21 cellular contexts compared by ENCODE assay signal in the genomic region with DNA sequence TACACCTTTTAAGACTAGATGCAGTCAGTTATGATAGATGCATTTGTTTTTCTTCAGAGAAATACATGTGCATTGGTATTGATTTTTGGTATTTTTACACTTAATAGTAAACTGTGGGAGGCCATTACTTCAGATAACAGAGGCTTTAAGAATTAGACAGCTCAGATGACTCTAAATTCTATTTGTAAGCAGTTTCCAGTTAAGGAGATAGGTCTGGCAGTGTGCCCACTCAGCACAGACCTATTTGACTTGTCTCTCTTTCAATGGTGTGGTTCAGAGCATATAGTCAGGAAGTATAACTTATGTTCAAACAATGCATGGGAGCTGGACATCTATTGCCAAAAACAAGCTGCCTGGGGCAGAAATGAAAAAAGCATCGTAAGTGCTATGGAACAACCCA.
DNase-seq lines count a peak whose midpoint lies in the region; FAIRE-seq and TF ChIP-seq lines count a peak whose summit lies in the region.
"Had no signal": no experiment of that assay in that cellular context is flagged by ENCODE, and none has a peak within 500 bp of the region (broad histone marks: within the 10 kb centered on the region; RNA-seq: fewer than 3 reads in every experiment).

No MANE protein-coding gene starts in this region.

- H3K4me3 ChIP-seq in epithelial cell of esophagus (ENCODE audit: low read length) = no peak overlapping the region
- H3K4me3 ChIP-seq: heart right ventricle had no signal

- DNase-seq in DMS153 (lab: John Stamatoyannopoulos, UW) = peak; percentile 64
- peak; percentile 52 for DNase-seq in NCI-H1048 (lab: John Stamatoyannopoulos, UW)
- peak; percentile 81 for DNase-seq in NCI-H748 (lab: John Stamatoyannopoulos, UW; ENCODE audit: unreplicated experiment)
- DNase-seq in epithelial cell of esophagus (ENCODE audit: low read depth) = peak; percentile 19
- DNase-seq in RKO (ENCODE audit: low spot score) = no peak
- no peak for DNase-seq in T1000 (lab: John Stamatoyannopoulos, UW)
- DNase-seq in GM12891 (ENCODE audit: insufficient read length, low spot score) = no peak
- DNase-seq in hypothalamus (lab: John Stamatoyannopoulos, UW) = no peak
- DNase-seq: activated CD4-positive, CD25-positive, alpha-beta regulatory T cell treated with anti-CD3 and anti-CD28 coated beads, Interleukin-2, amount 50 U/mL, for 72 hours; caudate nucleus; CD4-positive, alpha-beta memory T cell; effector CD4-positive, alpha-beta T cell; naive thymus-derived CD8-positive, alpha-beta T cell; stimulated activated CD4-positive, alpha-beta T cell treated with anti-CD3 and anti-CD28 coated beads, Interleukin-2, amount 100 ng/mL, for 24 hours; T-helper 9 cell had no signal

- no peak for TF ChIP-seq POLR2A in GM12891 (IDR thresholded peaks at IDR 0.05; ENCODE audit: low read depth, low read length)

- no peak for FAIRE-seq in GM12891 (lab: Jason Lieb, UNC)
- FAIRE-seq: GM19239, H1, HepG2, keratinocyte, urothelium cell line had no signal

- TF ChIP-seq CTCF in epithelial cell of esophagus (IDR thresholded peaks at IDR 0.05; ENCODE audit: insufficient read depth, low read depth, low read length, missing control alignments) = no peak

TF ChIP-seq in GM12891, 5 proteins besides CTCF, POLR2A, EP300 and RAD21:
- TF ChIP-seq POU2F2 (IDR thresholded peaks at IDR 0.05; ENCODE audit: low read depth, low read length) (no peak), POLR2AphosphoS5 (IDR thresholded peaks at IDR 0.05; ENCODE audit: low read depth, low read length) (no peak), PAX5 (IDR thresholded peaks at IDR 0.05; ENCODE audit: insufficient read depth, low read length, severe bottlenecking) (no peak), TAF1 (IDR thresholded peaks at IDR 0.05; ENCODE audit: low read depth, low read length) (no peak), SPI1 (IDR thresholded peaks at IDR 0.05; ENCODE audit: low read depth, low read length) (no peak)

Comparison
In these comparisons a context has a peak if more than half of its experiments do, and no peak if none do; other contexts are left out.
1. DNase-seq: peak in DMS153 (single experiment), NCI-H1048 (single experiment), NCI-H748 (single experiment) and epithelial cell of esophagus (single experiment); none in RKO (single experiment), T1000 (single experiment), GM12891 (single experiment) and hypothalamus (0 of 51).